In genomic region chr3:15606434-15606891, GRCh38 we compare ENCODE assay signal across 15 cellular contexts. TPM values are rescaled to one million over a fixed set of nuclear protein-coding genes. Genes with fewer than 3 reads are reported as not detected.
DNase-seq lines count a peak whose midpoint lies in the region; ATAC-seq, FAIRE-seq and TF ChIP-seq lines count a peak whose summit lies in the region.
"Had no signal": no experiment of that assay in that cellular context is flagged by ENCODE, and none has a peak within 500 bp of the region (broad histone marks: within the 10 kb centered on the region; RNA-seq: fewer than 3 reads in every experiment).

No MANE protein-coding gene starts in this region.

- H3K9ac ChIP-seq in endothelial cell of umbilical vein (replicated peaks; ENCODE audit: extremely low read depth, insufficient read depth, low read length) (no peak overlapping the region), HepG2 (ENCODE audit: insufficient read depth, low read depth, low read length) (peak overlapping the region; percentile 41), subcutaneous abdominal adipose tissue (ENCODE audit: low read length in 5 of 5) (peak overlapping the region in 3 of 5 donors; percentile 12 to 66 (median 56))

- POLR2A ChIA-PET in endothelial cell of umbilical vein (lab: Charles Lee): interaction anchor here (0.7 to 1.0 kb wide), 2 partner anchors 191 to 659 kb away, joined by 3 to 4 read pairs; partner anchors contain the start of genes ANKRD28 and OXNAD1
- POLR2A ChIA-PET in HepG2 (lab: Yijun Ruan, JAX): interaction anchor here (0.8 kb wide), 1 partner anchor 646 kb away, joined by 3 read pairs; no protein-coding TSS in a partner anchor

- H3K27ac ChIP-seq in endothelial cell of umbilical vein (ENCODE audit: insufficient read depth, low read depth, low read length) (no peak overlapping the region), HepG2 (ENCODE audit: extremely low read length, insufficient read depth, low read length) (peak overlapping the region; percentile 86), subcutaneous abdominal adipose tissue (ENCODE audit: low read depth, low read length) (peak overlapping the region; percentile 95)

- no peak for TF ChIP-seq RAD21 in HepG2 (CRISPR knock-in tag; IDR thresholded peaks at IDR 0.05)

- ATAC-seq in HepG2 (peak; percentile 68), GM18907 (IDR thresholded peaks at IDR 0.05; ENCODE audit: unreplicated experiment) (no peak)
- ATAC-seq: activated CD4-positive, alpha-beta T cell treated with anti-CD3 and anti-CD28 coated beads for 36 hours; activated T-cell treated with anti-CD3 and anti-CD28 coated beads, Interleukin-2, amount 50 U/mL, for 4 hours had no signal

- H3K79me2 ChIP-seq in endothelial cell of umbilical vein (ENCODE audit: control insufficient read depth, insufficient read depth, low read length): no peaks in the 10 kb centered on the region
- H3K79me2 ChIP-seq in HepG2 (ENCODE audit: insufficient read depth, low read length): peaks cover 9% of the 10 kb centered on the region

- intact Hi-C loops in endothelial cell of umbilical vein (cut with micrococcal nuclease) (no loop called here), HepG2 (cut with micrococcal nuclease; ENCODE audit: unreplicated experiment) (loop anchor here (5.0 to 10.0 kb wide), 5 partner anchors 188 to 904 kb away; partner anchors contain the start of gene ANKRD28)

- CTCF ChIA-PET in endothelial cell of umbilical vein (lab: Charles Lee) (interaction anchor here (1.4 kb wide), 1 partner anchor 24 kb away, joined by 4 read pairs; no protein-coding TSS in a partner anchor), HepG2 (lab: Yijun Ruan, JAX; ENCODE audit: low intra/inter-chr PET ratio, low total read pairs) (no interaction called here)

- H3K36me3 ChIP-seq in endothelial cell of umbilical vein (ENCODE audit: control insufficient read depth in 2 of 2, extremely low read depth in 1 of 2, insufficient read depth in 2 of 2, low read length in 2 of 2) (no peaks in the 10 kb centered on the region), HepG2 (replicated peaks in 1 of 2; ENCODE audit: control insufficient read depth in 1 of 2, insufficient read depth in 2 of 2, low read length in 2 of 2) (no peaks in the 10 kb centered on the region), subcutaneous abdominal adipose tissue (ENCODE audit: control insufficient read depth in 5 of 5, insufficient read depth in 5 of 5, low read length in 5 of 5) (no peaks in the 10 kb centered on the region)

- 1% methylated on average over 2 of the region's 2 CpGs for WGBS in HepG2 (ENCODE audit: low lambda C conversion rate)

- H3K9me3 ChIP-seq in endothelial cell of umbilical vein (replicated peaks; ENCODE audit: control insufficient read depth, insufficient read depth, low read length): no peaks in the 10 kb centered on the region
- H3K9me3 ChIP-seq in HepG2 (ENCODE audit: low read length): peaks cover 5% of the 10 kb centered on the region; the same call in 1 of the 2 replicates
- H3K9me3 ChIP-seq in subcutaneous abdominal adipose tissue (ENCODE audit: control insufficient read depth in 5 of 5, low read length in 5 of 5): no peaks in the 10 kb centered on the region

- H3K27me3 ChIP-seq in endothelial cell of umbilical vein (ENCODE audit: control insufficient read depth in 2 of 2, insufficient read depth in 2 of 2, low read length in 2 of 2) (no peaks in the 10 kb centered on the region), HepG2 (ENCODE audit: control insufficient read depth in 1 of 2, insufficient read depth in 2 of 2, low read length in 2 of 2) (no peaks in the 10 kb centered on the region; a peak in 1 of 5 replicates), subcutaneous abdominal adipose tissue (ENCODE audit: control insufficient read depth in 5 of 5, insufficient read depth in 4 of 5, low read length in 5 of 5) (no peaks in the 10 kb centered on the region)

- H3K4me1 ChIP-seq in endothelial cell of umbilical vein (ENCODE audit: control insufficient read depth, extremely low read depth, insufficient read depth, low read length) (peaks cover 30% of the 10 kb centered on the region), HepG2 (ENCODE audit: insufficient read depth, low read length) (peaks cover 63% of the 10 kb centered on the region), subcutaneous abdominal adipose tissue (ENCODE audit: control insufficient read depth in 5 of 5, insufficient read depth in 5 of 5, low read length in 5 of 5) (peaks cover 10 to 78% (median 49%) of the 10 kb centered on the region in 5 donors)

- TF ChIP-seq POLR2A in endothelial cell of umbilical vein (IDR thresholded peaks at IDR 0.05; ENCODE audit: low read depth, low read length) (no peak), HepG2 (IDR thresholded peaks at IDR 0.05; ENCODE audit: insufficient read depth in 1 of 2, low read depth in 2 of 2, low read length in 2 of 2) (peak in 1 of 2 experiments; percentile 37; a peak in 1 of 4 replicates)

- H4K20me1 ChIP-seq in endothelial cell of umbilical vein (replicated peaks; ENCODE audit: control insufficient read depth, extremely low read depth, insufficient read depth, low read length) (no peaks in the 10 kb centered on the region), HepG2 (ENCODE audit: insufficient read depth, low read length) (no peaks in the 10 kb centered on the region)

- dilution Hi-C loops in endothelial cell of umbilical vein (cut with MboI; ENCODE audit: extremely low pct_ligation_motif_present, low sequenced_read_pairs): no loop called here

- in situ Hi-C loops in HepG2 (cut with HindIII; ENCODE audit: extremely low pct_ligation_motif_present, low pct_unique_long_range_greater_than_20kb): no loop called here

- H3K4me3 ChIP-seq in endothelial cell of umbilical vein (replicated peaks in 1 of 3; ENCODE audit: insufficient read depth in 1 of 3, low read depth in 1 of 3, low read length in 3 of 3) (no peak overlapping the region), HepG2 (replicated peaks in 1 of 3; ENCODE audit: insufficient read depth in 1 of 3, low read depth in 2 of 3, low read length in 3 of 3) (peak overlapping the region in 2 of 3 experiments; percentile 21 to 22; a peak in 3 of 6 replicates), subcutaneous abdominal adipose tissue (ENCODE audit: low read depth in 1 of 5, low read length in 5 of 5) (no peak overlapping the region)

- no peak overlapping the region for H3K4me2 ChIP-seq in endothelial cell of umbilical vein (ENCODE audit: insufficient read depth, low read length)
- peak overlapping the region; percentile 60 for H3K4me2 ChIP-seq in HepG2 (ENCODE audit: low read depth, low read length)

- TF ChIP-seq EP300 in HepG2 (IDR thresholded peaks at IDR 0.05; ENCODE audit: low read depth in 2 of 2, low read length in 2 of 2): peak in 1 of 2 experiments; percentile 80; a peak in 2 of 4 replicates
- TF ChIP-seq EP300 in HepG2 (CRISPR knock-in tag; IDR thresholded peaks at IDR 0.05; ENCODE audit: borderline replicate concordance): peak; percentile 59; the same call in 1 of the 2 replicates

- H3K9me1 ChIP-seq in endothelial cell of umbilical vein (replicated peaks; ENCODE audit: control insufficient read depth, extremely low read depth, insufficient read depth, low read length): no peaks in the 10 kb centered on the region

- no peak for TF ChIP-seq CTCF in endothelial cell of umbilical vein (IDR thresholded peaks at IDR 0.05; ENCODE audit: extremely low read depth in 1 of 2, insufficient read depth in 1 of 2, low read depth in 1 of 2, low read length in 2 of 2)
- no peak for TF ChIP-seq CTCF in HepG2 (CRISPR knock-in tag; IDR thresholded peaks at IDR 0.05)

- DNase-seq in NCI-H82 (lab: John Stamatoyannopoulos, UW) (peak; percentile 78), endothelial cell of umbilical vein (ENCODE audit: low read depth, low spot score) (peak; percentile 43), HepG2 (ENCODE audit: low spot score) (peak; percentile 92), NCI-H446 (lab: John Stamatoyannopoulos, UW) (no peak), MV-4-11 (lab: John Stamatoyannopoulos, UW) (no peak), activated gamma-delta T cell treated with Interleukin-2 at 50 U/mL for 16 hours (no peak)
- DNase-seq: activated CD4-positive, alpha-beta T cell treated with anti-CD3 and anti-CD28 coated beads for 36 hours; activated T-cell treated with anti-CD3 and anti-CD28 coated beads, Interleukin-2, amount 50 U/mL, for 4 hours; anterior cingulate cortex; NCI-H1105 treated with DMSO at 0.1 percent for 48 hours; NCI-H510A; T-helper 1 cell had no signal

- peak; percentile 56 for FAIRE-seq in endothelial cell of umbilical vein (lab: Jason Lieb, UNC)
- peak; percentile 87 for FAIRE-seq in HepG2 (lab: Jason Lieb, UNC)
- FAIRE-seq: GM19239 had no signal

- BruUV-seq in endothelial cell of umbilical vein (replicated peaks; lab: Mats Ljungman, UMichigan) (no TSS peak), HepG2 (replicated peaks; lab: Mats Ljungman, UMichigan) (no TSS peak)

- H2AFZ ChIP-seq in endothelial cell of umbilical vein (ENCODE audit: low read depth, low read length) (no peak overlapping the region), HepG2 (ENCODE audit: low read length) (no peak overlapping the region)

RNA-seq across cellular contexts. Expression of gene BTD, which starts 4.9 kb away (rescaled TPM):
- total RNA-seq in endothelial cell of umbilical vein (18.7 and 20.3 TPM in 2 replicates), HepG2 (2016; rRNA removed; fragmentation: Illumina TruSeq; extraction: Trizol) (12.4 and 15.7 TPM in 2 replicates)
- polyA plus RNA-seq in endothelial cell of umbilical vein (27.1 and 32.2 TPM in 2 replicates), HepG2 (2011; rRNA removed) (35.3 and 35.5 TPM in 2 replicates)
- 24.7 and 26.8 TPM in 2 replicates for polyA plus RNA-seq in endothelial cell of umbilical vein (2011; cell fraction: cytosol; rRNA removed)
- 22.9 and 23.5 TPM in 2 replicates for polyA plus RNA-seq in endothelial cell of umbilical vein (2011; cell fraction: nucleus; rRNA removed)
- 15.7 and 17.1 TPM in 2 replicates for polyA plus RNA-seq in endothelial cell of umbilical vein (2012)
- 48.8 and 59.8 TPM in 2 replicates for polyA minus RNA-seq in endothelial cell of umbilical vein
- 12.0 TPM for polyA minus RNA-seq in endothelial cell of umbilical vein (2011; cell fraction: cytosol; rRNA and poly(A)+ RNA removed)
- 26.5 and 38.8 TPM in 2 replicates for polyA minus RNA-seq in endothelial cell of umbilical vein (2011; cell fraction: nucleus; rRNA and poly(A)+ RNA removed)
- 3.3 and 4.1 TPM in 2 replicates for total RNA-seq in HepG2 (2016; cell fraction: cytosol; rRNA removed; fragmentation: Illumina TruSeq; extraction: Trizol; ENCODE audit: low read depth)
- total RNA-seq in HepG2 (2016; cell fraction: insoluble cytoplasmic fraction; rRNA removed; fragmentation: Illumina TruSeq; extraction: Trizol): 10.3 and 17.5 TPM in 2 replicates
- 5.8 and 6.0 TPM in 2 replicates for total RNA-seq in HepG2 (2016; cell fraction: membrane; rRNA removed; fragmentation: Illumina TruSeq; extraction: Trizol)
- total RNA-seq in HepG2 (2016; cell fraction: nucleus; rRNA removed; fragmentation: Illumina TruSeq; extraction: Trizol): 16.3 and 19.1 TPM in 2 replicates
- polyA plus RNA-seq in HepG2 (2011; cell fraction: cytosol; rRNA removed): 34.6 and 45.8 TPM in 2 replicates
- polyA plus RNA-seq in HepG2 (2011; cell fraction: nucleus; rRNA removed): 16.5 and 18.2 TPM in 2 replicates
- 26.8 and 28.2 TPM in 2 replicates for polyA plus RNA-seq in HepG2 (2012)
- 3.9 TPM in 2 replicates for polyA plus RNA-seq in HepG2 (2016; cell fraction: cytosol; fragmentation: Illumina TruSeq; extraction: Trizol; ENCODE audit: low read depth)
- polyA plus RNA-seq in HepG2 (2016; cell fraction: insoluble cytoplasmic fraction; fragmentation: Illumina TruSeq; extraction: Trizol; ENCODE audit: low read depth): 9.1 TPM in 2 replicates
- 4.9 and 5.9 TPM in 2 replicates for polyA plus RNA-seq in HepG2 (2016; cell fraction: membrane; fragmentation: Illumina TruSeq; extraction: Trizol; ENCODE audit: low read depth)
- 20.7 and 21.2 TPM in 2 replicates for polyA plus RNA-seq in HepG2 (2016; cell fraction: nucleus; fragmentation: Illumina TruSeq; extraction: Trizol; ENCODE audit: insufficient read depth, low read depth)
- polyA minus RNA-seq in HepG2 (2011; rRNA and poly(A)+ RNA removed; ENCODE audit: low replicate concordance): 41.5 and 57.7 TPM in 2 replicates
- 17.9 and 21.0 TPM in 2 replicates for polyA minus RNA-seq in HepG2 (2011; cell fraction: cytosol; rRNA and poly(A)+ RNA removed)
- polyA minus RNA-seq in HepG2 (2011; cell fraction: nucleus; rRNA and poly(A)+ RNA removed): 28.2 and 36.6 TPM in 2 replicates

RNA-seq across cellular contexts. Expression of gene HACL1, which starts 5.1 kb away (rescaled TPM):
- total RNA-seq in endothelial cell of umbilical vein (27.4 and 29.9 TPM in 2 replicates), HepG2 (2016; rRNA removed; fragmentation: Illumina TruSeq; extraction: Trizol) (25.7 and 32.0 TPM in 2 replicates)
- polyA plus RNA-seq in endothelial cell of umbilical vein (14.4 and 16.5 TPM in 2 replicates), HepG2 (2011; rRNA removed) (22.1 and 25.7 TPM in 2 replicates)
- 19.0 and 19.5 TPM in 2 replicates for polyA plus RNA-seq in endothelial cell of umbilical vein (2011; cell fraction: cytosol; rRNA removed)
- 36.6 and 37.8 TPM in 2 replicates for polyA plus RNA-seq in endothelial cell of umbilical vein (2011; cell fraction: nucleus; rRNA removed)
- 18.1 and 24.8 TPM in 2 replicates for polyA plus RNA-seq in endothelial cell of umbilical vein (2012)
- polyA minus RNA-seq in endothelial cell of umbilical vein: 84.9 and 93.4 TPM in 2 replicates
- polyA minus RNA-seq in endothelial cell of umbilical vein (2011; cell fraction: cytosol; rRNA and poly(A)+ RNA removed): 17.7 TPM
- 96.8 and 111 TPM in 2 replicates for polyA minus RNA-seq in endothelial cell of umbilical vein (2011; cell fraction: nucleus; rRNA and poly(A)+ RNA removed)
- 5.1 and 7.6 TPM in 2 replicates for total RNA-seq in HepG2 (2016; cell fraction: cytosol; rRNA removed; fragmentation: Illumina TruSeq; extraction: Trizol; ENCODE audit: low read depth)
- total RNA-seq in HepG2 (2016; cell fraction: insoluble cytoplasmic fraction; rRNA removed; fragmentation: Illumina TruSeq; extraction: Trizol): 25.8 and 31.8 TPM in 2 replicates
- 7.5 and 7.7 TPM in 2 replicates for total RNA-seq in HepG2 (2016; cell fraction: membrane; rRNA removed; fragmentation: Illumina TruSeq; extraction: Trizol)
- total RNA-seq in HepG2 (2016; cell fraction: nucleus; rRNA removed; fragmentation: Illumina TruSeq; extraction: Trizol): 20.6 and 21.9 TPM in 2 replicates
- polyA plus RNA-seq in HepG2 (2011; cell fraction: cytosol; rRNA removed): 18.1 and 18.3 TPM in 2 replicates
- 14.0 and 16.9 TPM in 2 replicates for polyA plus RNA-seq in HepG2 (2011; cell fraction: nucleus; rRNA removed)
- polyA plus RNA-seq in HepG2 (2012): 12.0 and 17.7 TPM in 2 replicates
- 2.3 and 2.6 TPM in 2 replicates for polyA plus RNA-seq in HepG2 (2016; cell fraction: cytosol; fragmentation: Illumina TruSeq; extraction: Trizol; ENCODE audit: low read depth)
- polyA plus RNA-seq in HepG2 (2016; cell fraction: insoluble cytoplasmic fraction; fragmentation: Illumina TruSeq; extraction: Trizol; ENCODE audit: low read depth): 20.8 and 23.2 TPM in 2 replicates
- 4.0 and 4.1 TPM in 2 replicates for polyA plus RNA-seq in HepG2 (2016; cell fraction: membrane; fragmentation: Illumina TruSeq; extraction: Trizol; ENCODE audit: low read depth)
- polyA plus RNA-seq in HepG2 (2016; cell fraction: nucleus; fragmentation: Illumina TruSeq; extraction: Trizol; ENCODE audit: insufficient read depth, low read depth): 13.2 and 15.6 TPM in 2 replicates
- polyA minus RNA-seq in HepG2 (2011; rRNA and poly(A)+ RNA removed; ENCODE audit: low replicate concordance): 39.5 and 56.3 TPM in 2 replicates
- polyA minus RNA-seq in HepG2 (2011; cell fraction: cytosol; rRNA and poly(A)+ RNA removed): 11.1 and 11.2 TPM in 2 replicates
- polyA minus RNA-seq in HepG2 (2011; cell fraction: nucleus; rRNA and poly(A)+ RNA removed): 51.2 and 57.7 TPM in 2 replicates

Comparison
In these comparisons a context has a peak if more than half of its experiments do, and no peak if none do; other contexts are left out.
1. DNase-seq: peak in NCI-H82 (single experiment), endothelial cell of umbilical vein (single experiment) and HepG2 (single experiment); none in NCI-H446 (0 of 2), MV-4-11 (single experiment) and activated gamma-delta T cell treated with Interleukin-2 at 50 U/mL for 16 hours (single experiment).
2. H3K4me3 ChIP-seq: peak in HepG2 (2 of 3); none in endothelial cell of umbilical vein (0 of 3) and subcutaneous abdominal adipose tissue (0 of 5).